Comparison of ENCODE assay signal across 8 cellular contexts in genomic region chr19:33421368-33421767, GRCh38.
"Had no signal": no experiment of that assay in that cellular context is flagged by ENCODE, and none has a peak within 500 bp of the region (broad histone marks: within the 10 kb centered on the region; RNA-seq: fewer than 3 reads in every experiment).

No MANE protein-coding gene starts in this region.

- FAIRE-seq: G401.6, GM12878, GM12891, GM12892, GM18507, GM19239 had no signal

- H3K4me3 ChIP-seq: GM12878 had no signal

- ATAC-seq: GM12878 had no signal

- DNase-seq: GDM1, GF-D8 had no signal
